ENCODE assay signal across 8 cellular contexts in the genomic region with DNA sequence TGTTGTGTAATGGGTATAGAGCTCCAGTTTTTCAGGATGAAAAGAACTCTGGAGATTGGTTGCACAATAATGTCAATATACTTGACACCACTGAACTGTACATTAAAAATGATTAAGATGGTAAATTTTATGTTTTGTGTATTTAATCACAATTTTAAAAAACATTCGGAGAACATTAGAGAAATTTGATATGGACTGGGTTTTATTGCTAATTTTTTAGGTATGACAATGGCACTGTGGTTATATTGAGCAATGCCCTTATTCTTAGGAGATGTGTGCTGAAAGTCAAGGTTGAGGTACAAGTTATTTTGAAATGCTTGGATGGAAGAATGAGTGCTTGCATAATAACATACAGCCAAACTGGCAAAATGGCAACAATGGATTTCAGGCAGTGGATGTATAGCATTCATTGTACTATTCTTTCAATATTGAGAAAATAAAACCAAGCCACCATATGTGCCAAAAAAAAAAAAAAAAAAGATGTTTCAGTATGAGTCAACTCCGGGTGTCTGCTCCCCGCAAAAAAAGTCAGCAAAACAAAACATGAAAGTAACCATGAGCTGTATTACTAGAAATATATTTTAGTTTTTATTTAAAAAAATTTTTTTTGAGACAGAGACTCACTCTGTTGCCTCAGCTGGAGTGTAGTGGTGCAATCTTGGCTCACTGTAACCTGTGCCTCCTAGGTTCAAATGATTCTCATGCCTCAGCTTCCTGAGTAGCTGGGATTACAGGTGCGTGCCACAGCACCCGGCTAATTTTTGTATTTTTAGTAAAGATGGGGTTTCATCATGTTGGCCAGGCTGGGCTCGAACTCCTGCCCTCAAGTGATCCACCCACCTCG. TPM values are rescaled to one million over a fixed set of nuclear protein-coding genes. Genes with fewer than 3 reads are reported as not detected.
DNase-seq lines count a peak whose midpoint lies in the region; ATAC-seq and TF ChIP-seq lines count a peak whose summit lies in the region.

No MANE protein-coding gene starts in this region.

- POLR2A ChIA-PET in T-cell (lab: Charles Lee) = interaction anchor here in 1 of 2 donors (0.6 to 1.2 kb wide), 5 partner anchors 9 to 151 kb away, joined by 3 to 7 read pairs (median 3); no protein-coding TSS in a partner anchor

- H3K9me3 Mint-ChIP-seq in T-cell (no peaks in the 10 kb centered on the region), GM23338 (no peaks in the 10 kb centered on the region)

- H3K27ac Mint-ChIP-seq in T-cell (peak overlapping the region; percentile 55 to 91), GM23338 (no peak overlapping the region)

- DNase-seq in ELR (ENCODE audit: low read depth) = peak; percentile 54
- DNase-seq in HCEC 1CT = peak; percentile 95
- DNase-seq in T-cell = peak in 10 of 34 experiments; percentile 5 to 37 (median 10)
- no peak for DNase-seq in AG08396 (ENCODE audit: low spot score)
- DNase-seq in KG1 (lab: John Stamatoyannopoulos, UW) = no peak
- DNase-seq in KBM-7 = no peak
- DNase-seq in GM23338 (ENCODE audit: low spot score) = no peak

- H3K4me2 ChIP-seq in GM23338 = no peak overlapping the region

- no peak overlapping the region for H2AFZ ChIP-seq in GM23338

- CTCF ChIA-PET in T-cell (lab: Charles Lee) = interaction anchor here in 1 of 2 donors (0.6 to 0.7 kb wide), 7 partner anchors 70 to 168 kb away, joined by 3 to 5 read pairs (median 4); a partner anchor contains a TSS

- H3K36me3 Mint-ChIP-seq in T-cell = no peaks in the 10 kb centered on the region
- H3K36me3 Mint-ChIP-seq in GM23338 (ENCODE audit: low read depth) = no peaks in the 10 kb centered on the region

- H3K4me3 ChIP-seq in GM23338 = no peak overlapping the region

- peaks cover 6 to 24% of the 10 kb centered on the region in 2 donors for H3K27me3 Mint-ChIP-seq in T-cell
- H3K27me3 Mint-ChIP-seq in GM23338 (ENCODE audit: insufficient read depth, low read depth, poor library complexity) = peaks cover 24% of the 10 kb centered on the region

- H3K27me3 ChIP-seq in GM23338 (ENCODE audit: insufficient read depth) = peaks cover 17% of the 10 kb centered on the region

- H3K9me2 ChIP-seq in GM23338 (ENCODE audit: insufficient read depth) = no peaks in the 10 kb centered on the region

- no peaks in the 10 kb centered on the region for H3K79me2 ChIP-seq in GM23338 (replicated peaks; ENCODE audit: insufficient read depth)

- H4K20me1 ChIP-seq in GM23338 (replicated peaks; ENCODE audit: insufficient read depth) = no peaks in the 10 kb centered on the region

- ATAC-seq in T-cell (replicated peaks in 1 of 4) = peak; percentile 76 to 88 (median 82)
- ATAC-seq in esophagus mucosa = peak; percentile 36
- no peak for ATAC-seq in GM23338

- TF ChIP-seq CTCF in GM23338 (conservative IDR thresholded peaks at IDR 0.05; ENCODE audit: low read depth in 2 of 2) = no peak

- no peaks in the 10 kb centered on the region for H3K36me3 ChIP-seq in GM23338 (ENCODE audit: insufficient read depth)

- H3K4me3 Mint-ChIP-seq in T-cell = peak overlapping the region in 2 of 3 donors; percentile 9 to 21
- H3K4me3 Mint-ChIP-seq in GM23338 = no peak overlapping the region

- H3K4me1 Mint-ChIP-seq in T-cell (peaks cover 18 to 51% (median 37%) of the 10 kb centered on the region in 3 donors), GM23338 (peaks cover 22% of the 10 kb centered on the region)

- in situ Hi-C loops in KBM-7 (cut with MboI; ENCODE audit: low pct_unique_long_range_greater_than_20kb, low sequenced_read_pairs) = no loop called here

- H3K27ac ChIP-seq in GM23338 (ENCODE audit: low read depth) = no peak overlapping the region

- H3K4me1 ChIP-seq in GM23338 (ENCODE audit: insufficient read depth) = peaks cover 29% of the 10 kb centered on the region

- 0 out of 2 replicates have a peak, but pooled peaks cover 4% of the 10 kb centered on the region for H3F3A ChIP-seq in GM23338 (replicated peaks; ENCODE audit: low read depth)

TF ChIP-seq in GM23338, 12 proteins besides CTCF, POLR2A, EP300 and RAD21 (continues in another document):
- TF ChIP-seq STAT1 (IDR thresholded peaks at IDR 0.05; ENCODE audit: unreplicated experiment) (no peak), CREB1 (CRISPR knock-in tag; IDR thresholded peaks at IDR 0.05; ENCODE audit: low read depth) (no peak), ZNF331 (CRISPR knock-in tag; IDR thresholded peaks at IDR 0.05; ENCODE audit: low read depth) (no peak), NANOG (IDR thresholded peaks at IDR 0.05; ENCODE audit: borderline replicate concordance) (no peak), ZNF114 (CRISPR knock-in tag; IDR thresholded peaks at IDR 0.05) (no peak), EZH2 (IDR thresholded peaks at IDR 0.05; ENCODE audit: low read depth, unreplicated experiment) (no peak), JUNB (IDR thresholded peaks at IDR 0.05; ENCODE audit: unreplicated experiment) (no peak), EZH2phosphoT487 (IDR thresholded peaks at IDR 0.05; ENCODE audit: unreplicated experiment) (no peak)
- TF ChIP-seq, protein P1, sequence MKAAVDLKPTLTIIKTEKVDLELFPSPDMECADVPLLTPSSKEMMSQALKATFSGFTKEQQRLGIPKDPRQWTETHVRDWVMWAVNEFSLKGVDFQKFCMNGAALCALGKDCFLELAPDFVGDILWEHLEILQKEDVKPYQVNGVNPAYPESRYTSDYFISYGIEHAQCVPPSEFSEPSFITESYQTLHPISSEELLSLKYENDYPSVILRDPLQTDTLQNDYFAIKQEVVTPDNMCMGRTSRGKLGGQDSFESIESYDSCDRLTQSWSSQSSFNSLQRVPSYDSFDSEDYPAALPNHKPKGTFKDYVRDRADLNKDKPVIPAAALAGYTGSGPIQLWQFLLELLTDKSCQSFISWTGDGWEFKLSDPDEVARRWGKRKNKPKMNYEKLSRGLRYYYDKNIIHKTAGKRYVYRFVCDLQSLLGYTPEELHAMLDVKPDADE (IDR thresholded peaks at IDR 0.05) = no peak
- TF ChIP-seq, protein P2, sequence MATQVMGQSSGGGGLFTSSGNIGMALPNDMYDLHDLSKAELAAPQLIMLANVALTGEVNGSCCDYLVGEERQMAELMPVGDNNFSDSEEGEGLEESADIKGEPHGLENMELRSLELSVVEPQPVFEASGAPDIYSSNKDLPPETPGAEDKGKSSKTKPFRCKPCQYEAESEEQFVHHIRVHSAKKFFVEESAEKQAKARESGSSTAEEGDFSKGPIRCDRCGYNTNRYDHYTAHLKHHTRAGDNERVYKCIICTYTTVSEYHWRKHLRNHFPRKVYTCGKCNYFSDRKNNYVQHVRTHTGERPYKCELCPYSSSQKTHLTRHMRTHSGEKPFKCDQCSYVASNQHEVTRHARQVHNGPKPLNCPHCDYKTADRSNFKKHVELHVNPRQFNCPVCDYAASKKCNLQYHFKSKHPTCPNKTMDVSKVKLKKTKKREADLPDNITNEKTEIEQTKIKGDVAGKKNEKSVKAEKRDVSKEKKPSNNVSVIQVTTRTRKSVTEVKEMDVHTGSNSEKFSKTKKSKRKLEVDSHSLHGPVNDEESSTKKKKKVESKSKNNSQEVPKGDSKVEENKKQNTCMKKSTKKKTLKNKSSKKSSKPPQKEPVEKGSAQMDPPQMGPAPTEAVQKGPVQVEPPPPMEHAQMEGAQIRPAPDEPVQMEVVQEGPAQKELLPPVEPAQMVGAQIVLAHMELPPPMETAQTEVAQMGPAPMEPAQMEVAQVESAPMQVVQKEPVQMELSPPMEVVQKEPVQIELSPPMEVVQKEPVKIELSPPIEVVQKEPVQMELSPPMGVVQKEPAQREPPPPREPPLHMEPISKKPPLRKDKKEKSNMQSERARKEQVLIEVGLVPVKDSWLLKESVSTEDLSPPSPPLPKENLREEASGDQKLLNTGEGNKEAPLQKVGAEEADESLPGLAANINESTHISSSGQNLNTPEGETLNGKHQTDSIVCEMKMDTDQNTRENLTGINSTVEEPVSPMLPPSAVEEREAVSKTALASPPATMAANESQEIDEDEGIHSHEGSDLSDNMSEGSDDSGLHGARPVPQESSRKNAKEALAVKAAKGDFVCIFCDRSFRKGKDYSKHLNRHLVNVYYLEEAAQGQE (IDR thresholded peaks at IDR 0.05; ENCODE audit: unreplicated experiment) = no peak

RNA-seq across cellular contexts. Expression of a gene that starts 19.8 kb away (rescaled TPM):
- total RNA-seq in T-cell (not detected), esophagus mucosa (0.24 TPM)
- total RNA-seq in GM23338 (2014; rRNA removed; shearing (Covaris generic)) = not detected in 2 replicates
- polyA plus RNA-seq in GM23338 (2016; fragmentation: Nextera tagmentation; extraction: Ambion mirVana) = not detected in 2 replicates

RNA-seq across cellular contexts. Expression of a gene that starts 33.9 kb away (rescaled TPM):
- total RNA-seq in T-cell (10 to 100 TPM; 12.1 to 37.3 (median 25.6) TPM), esophagus mucosa (14.1 TPM)
- not detected in 2 replicates for total RNA-seq in GM23338 (2014; rRNA removed; shearing (Covaris generic))
- polyA plus RNA-seq in GM23338 (2016; fragmentation: Nextera tagmentation; extraction: Ambion mirVana) = 0.37 TPM in 1 of 2 replicates, not detected in the other

Comparison
In these comparisons a context has a peak if more than half of its experiments do, and no peak if none do; other contexts are left out.
1. DNase-seq: peak in ELR (single experiment) and HCEC 1CT (single experiment); none in AG08396 (single experiment), KG1 (single experiment), KBM-7 (single experiment) and GM23338 (single experiment).
2. RNA of a gene that starts 33.9 kb away (total RNA-seq): 12.1 to 37.3 TPM in T-cell and 14.1 TPM in esophagus mucosa (single experiment); not detected in GM23338; every median in the first group is over 10 times any median in the second.